In the genomic region with DNA sequence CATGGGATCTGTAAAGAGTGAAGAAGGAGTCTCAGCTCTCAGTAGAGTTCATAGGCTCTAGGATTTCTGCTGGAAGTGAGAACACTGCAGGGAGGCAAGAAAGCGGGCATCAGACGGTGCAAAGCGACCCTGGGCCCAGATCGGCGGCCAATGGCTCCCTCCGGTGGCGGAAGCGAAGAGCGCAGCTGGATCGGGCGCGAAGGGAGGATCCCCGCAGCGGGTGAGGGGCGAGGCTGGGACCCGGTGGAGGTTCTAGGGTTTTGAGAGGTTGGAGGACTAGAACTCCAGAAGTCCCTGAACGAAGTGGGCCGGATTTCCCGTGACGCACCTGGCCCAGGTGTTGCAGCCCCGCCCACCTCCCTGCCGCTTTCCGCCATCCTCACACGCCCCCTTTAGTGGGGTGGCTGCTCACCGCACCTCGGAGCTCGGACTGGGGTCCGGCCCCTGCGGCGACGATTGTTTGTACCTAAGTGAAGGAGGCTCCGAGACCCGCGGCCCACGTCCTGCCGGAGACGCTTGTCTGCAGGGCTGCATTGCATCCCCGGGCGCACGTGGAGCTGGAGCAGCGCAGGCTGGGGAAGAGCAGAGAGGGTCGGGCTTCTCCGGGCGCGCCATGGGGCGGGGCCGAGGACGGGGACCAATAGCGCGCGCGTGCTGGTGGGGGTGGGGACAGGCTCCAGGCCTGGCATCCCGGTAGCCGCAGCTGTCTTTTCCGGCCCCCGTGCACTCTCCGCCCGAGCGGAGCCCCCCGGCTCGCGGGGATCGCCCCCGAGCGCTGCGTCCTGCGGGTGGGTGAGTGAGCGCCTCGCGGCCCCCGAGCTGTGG, we compare ENCODE assay signal across 1 cellular context.
A peak's percentile ranks its signal among the peaks of the same experiment; 100 is the strongest.
TF ChIP-seq lines count a peak whose summit lies in the region.

A gene with protein sequence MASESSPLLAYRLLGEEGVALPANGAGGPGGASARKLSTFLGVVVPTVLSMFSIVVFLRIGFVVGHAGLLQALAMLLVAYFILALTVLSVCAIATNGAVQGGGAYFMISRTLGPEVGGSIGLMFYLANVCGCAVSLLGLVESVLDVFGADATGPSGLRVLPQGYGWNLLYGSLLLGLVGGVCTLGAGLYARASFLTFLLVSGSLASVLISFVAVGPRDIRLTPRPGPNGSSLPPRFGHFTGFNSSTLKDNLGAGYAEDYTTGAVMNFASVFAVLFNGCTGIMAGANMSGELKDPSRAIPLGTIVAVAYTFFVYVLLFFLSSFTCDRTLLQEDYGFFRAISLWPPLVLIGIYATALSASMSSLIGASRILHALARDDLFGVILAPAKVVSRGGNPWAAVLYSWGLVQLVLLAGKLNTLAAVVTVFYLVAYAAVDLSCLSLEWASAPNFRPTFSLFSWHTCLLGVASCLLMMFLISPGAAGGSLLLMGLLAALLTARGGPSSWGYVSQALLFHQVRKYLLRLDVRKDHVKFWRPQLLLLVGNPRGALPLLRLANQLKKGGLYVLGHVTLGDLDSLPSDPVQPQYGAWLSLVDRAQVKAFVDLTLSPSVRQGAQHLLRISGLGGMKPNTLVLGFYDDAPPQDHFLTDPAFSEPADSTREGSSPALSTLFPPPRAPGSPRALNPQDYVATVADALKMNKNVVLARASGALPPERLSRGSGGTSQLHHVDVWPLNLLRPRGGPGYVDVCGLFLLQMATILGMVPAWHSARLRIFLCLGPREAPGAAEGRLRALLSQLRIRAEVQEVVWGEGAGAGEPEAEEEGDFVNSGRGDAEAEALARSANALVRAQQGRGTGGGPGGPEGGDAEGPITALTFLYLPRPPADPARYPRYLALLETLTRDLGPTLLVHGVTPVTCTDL (plus strand): TSS at position 666 of the 825 bp plus-strand sequence. CDS start 1,485 bp downstream, outside the sequence.

TF ChIP-seq in HepG2, 621 proteins besides CTCF, POLR2A, EP300 and RAD21 (continued from another document and continues in another):
- TF ChIP-seq ASH2L (IDR thresholded peaks at IDR 0.05; ENCODE audit: insufficient read length, low read depth, low read length) (peak; percentile 76), ZNF614 (CRISPR knock-in tag; IDR thresholded peaks at IDR 0.05; ENCODE audit: borderline replicate concordance) (no peak), ISX (CRISPR knock-in tag; conservative IDR thresholded peaks at IDR 0.05) (no peak), ZNF547 (CRISPR knock-in tag; IDR thresholded peaks at IDR 0.05) (peak; percentile 72), ZNF670 (CRISPR knock-in tag; IDR thresholded peaks at IDR 0.05; ENCODE audit: borderline replicate concordance) (no peak), HINFP (CRISPR knock-in tag; IDR thresholded peaks at IDR 0.05; ENCODE audit: low read depth) (no peak), ZNF687 (CRISPR knock-in tag; IDR thresholded peaks at IDR 0.05) (peak; percentile 97), RNF2 (conservative IDR thresholded peaks at IDR 0.05; ENCODE audit: low read depth) (no peak), ZNF879 (CRISPR knock-in tag; IDR thresholded peaks at IDR 0.05) (no peak), PHF20 (CRISPR knock-in tag; IDR thresholded peaks at IDR 0.05) (peak; percentile 66), GABPA (IDR thresholded peaks at IDR 0.05; ENCODE audit: low read depth, low read length) (0 out of 2 replicates have a peak, but pooled peaks have one; percentile 18), GABPA (CRISPR knock-in tag; IDR thresholded peaks at IDR 0.05; ENCODE audit: low read depth) (no peak; the same call in 1 of the 2 replicates), ZNF124 (CRISPR knock-in tag; IDR thresholded peaks at IDR 0.05) (no peak), ZNF484 (CRISPR knock-in tag; IDR thresholded peaks at IDR 0.05; ENCODE audit: borderline replicate concordance, low read depth) (no peak), UBTF (CRISPR knock-in tag; IDR thresholded peaks at IDR 0.05) (peak; percentile 46), AHDC1 (CRISPR knock-in tag; IDR thresholded peaks at IDR 0.05; ENCODE audit: borderline replicate concordance) (0 out of 2 replicates have a peak, but pooled peaks have one; percentile 5), HMG20B (CRISPR knock-in tag; conservative IDR thresholded peaks at IDR 0.05) (no peak), PHF5A (CRISPR knock-in tag; IDR thresholded peaks at IDR 0.05; ENCODE audit: low read depth, unreplicated experiment) (no peak), PAWR (CRISPR knock-in tag; IDR thresholded peaks at IDR 0.05; ENCODE audit: borderline replicate concordance) (no peak), ZSCAN12 (CRISPR knock-in tag; IDR thresholded peaks at IDR 0.05) (no peak), PCBP1 (IDR thresholded peaks at IDR 0.05; ENCODE audit: borderline replicate concordance, low read depth, low read length) (no peak), E2F2 (CRISPR knock-in tag; IDR thresholded peaks at IDR 0.05; ENCODE audit: borderline replicate concordance) (no peak), ZIK1 (CRISPR knock-in tag; IDR thresholded peaks at IDR 0.05; ENCODE audit: borderline replicate concordance, low read depth) (no peak), ZNF329 (CRISPR knock-in tag; IDR thresholded peaks at IDR 0.05; ENCODE audit: low read depth) (0 out of 2 replicates have a peak, but pooled peaks have one; percentile 8), JUND (CRISPR knock-in tag; IDR thresholded peaks at IDR 0.05) (no peak), HOXA3 (CRISPR knock-in tag; IDR thresholded peaks at IDR 0.05) (no peak), HIC2 (CRISPR knock-in tag; IDR thresholded peaks at IDR 0.05; ENCODE audit: low read depth) (no peak), ZFP62 (CRISPR knock-in tag; IDR thresholded peaks at IDR 0.05) (no peak)
- TF ChIP-seq, protein P1, sequence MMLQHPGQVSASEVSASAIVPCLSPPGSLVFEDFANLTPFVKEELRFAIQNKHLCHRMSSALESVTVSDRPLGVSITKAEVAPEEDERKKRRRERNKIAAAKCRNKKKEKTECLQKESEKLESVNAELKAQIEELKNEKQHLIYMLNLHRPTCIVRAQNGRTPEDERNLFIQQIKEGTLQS (CRISPR knock-in tag; IDR thresholded peaks at IDR 0.05), result no peak
- TF ChIP-seq, protein P2, sequence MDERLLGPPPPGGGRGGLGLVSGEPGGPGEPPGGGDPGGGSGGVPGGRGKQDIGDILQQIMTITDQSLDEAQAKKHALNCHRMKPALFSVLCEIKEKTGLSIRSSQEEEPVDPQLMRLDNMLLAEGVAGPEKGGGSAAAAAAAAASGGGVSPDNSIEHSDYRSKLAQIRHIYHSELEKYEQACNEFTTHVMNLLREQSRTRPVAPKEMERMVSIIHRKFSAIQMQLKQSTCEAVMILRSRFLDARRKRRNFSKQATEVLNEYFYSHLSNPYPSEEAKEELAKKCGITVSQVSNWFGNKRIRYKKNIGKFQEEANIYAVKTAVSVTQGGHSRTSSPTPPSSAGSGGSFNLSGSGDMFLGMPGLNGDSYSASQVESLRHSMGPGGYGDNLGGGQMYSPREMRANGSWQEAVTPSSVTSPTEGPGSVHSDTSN (CRISPR knock-in tag; IDR thresholded peaks at IDR 0.05), result no peak
